ENCODE assay signal across 13 cellular contexts in the genomic region with DNA sequence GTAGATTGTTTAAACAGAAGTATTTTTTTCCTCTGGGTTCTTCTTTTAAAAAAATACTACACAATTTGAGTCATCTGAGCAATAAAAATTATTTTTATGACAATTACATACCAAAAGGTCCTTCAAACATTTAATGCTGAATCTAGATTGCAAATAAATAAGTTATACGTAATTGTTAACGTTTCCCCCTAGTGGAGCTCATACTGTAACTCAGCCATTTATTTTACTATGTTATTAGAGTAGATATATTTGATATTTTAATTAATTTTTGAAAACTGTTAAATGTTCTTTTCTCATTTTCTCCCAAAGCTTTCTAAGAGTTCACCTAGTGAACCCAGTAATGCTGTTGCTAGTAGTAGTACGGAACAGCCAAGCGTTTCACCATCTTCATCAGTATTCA. TPM values are rescaled to one million over a fixed set of nuclear protein-coding genes. Genes with fewer than 3 reads are reported as not detected.
A peak's percentile ranks its signal among the peaks of the same experiment; 100 is the strongest.
DNase-seq lines count a peak whose midpoint lies in the region; ATAC-seq and TF ChIP-seq lines count a peak whose summit lies in the region.
"Had no signal": no experiment of that assay in that cellular context is flagged by ENCODE, and none has a peak within 500 bp of the region (broad histone marks: within the 10 kb centered on the region; RNA-seq: fewer than 3 reads in every experiment).

No MANE protein-coding gene starts in this region.

- no peak for ATAC-seq in SK-N-SH treated with all-trans-retinoic acid at 6 μM for 48 hours
- peak; percentile 13; the same call in 1 of the 2 replicates for ATAC-seq in PC-3
- ATAC-seq in GM21381 (IDR thresholded peaks at IDR 0.05; ENCODE audit: unreplicated experiment) = no peak
- no peak for ATAC-seq in stimulated activated effector memory CD8-positive, alpha-beta T cell treated with anti-CD3 and anti-CD28 coated beads, Interleukin-12 subunit alpha, Interleukin-12 subunit beta, amount 100 ng/mL, for 72 hours
- ATAC-seq: activated naive CD4-positive, alpha-beta T cell treated with anti-CD3 and anti-CD28 coated beads, Interleukin-2, amount 50 U/mL, for 72 hours had no signal

- H3K36me3 Mint-ChIP-seq in stimulated activated effector memory CD8-positive, alpha-beta T cell treated with anti-CD3 and anti-CD28 coated beads, Interleukin-12 subunit alpha, Interleukin-12 subunit beta, amount 100 ng/mL, for 72 hours = peaks cover 9% of the 10 kb centered on the region
- H3K36me3 Mint-ChIP-seq: activated naive CD4-positive, alpha-beta T cell treated with anti-CD3 and anti-CD28 coated beads, Interleukin-2, amount 50 U/mL, for 72 hours had no signal

- H3K36me3 ChIP-seq in SK-N-SH (replicated peaks in 1 of 2; ENCODE audit: control insufficient read depth in 1 of 2, insufficient read depth in 2 of 2, low read length in 1 of 2) (peaks cover 28 to 42% of the 10 kb centered on the region in 2 experiments), PC-3 (ENCODE audit: low read depth, low read length) (peaks cover 15% of the 10 kb centered on the region), fibroblast of lung (ENCODE audit: control insufficient read depth, insufficient read depth, low read length) (no peaks in the 10 kb centered on the region), smooth muscle cell (ENCODE audit: low read depth) (peaks cover 11% of the 10 kb centered on the region)

- no TSS peak for BruUV-seq in PC-3 (replicated peaks; lab: Mats Ljungman, UMichigan)

- intact Hi-C loops in PC-3 (cut with micrococcal nuclease) = loop anchor here (1.0 to 10.0 kb wide), 3 partner anchors 128 to 258 kb away; a partner anchor contains a TSS

- H3K9ac ChIP-seq in SK-N-SH (no peak overlapping the region), PC-3 (ENCODE audit: low read length) (no peak overlapping the region), fibroblast of lung (ENCODE audit: insufficient read depth, low read length) (no peak overlapping the region), smooth muscle cell (ENCODE audit: low read depth) (no peak overlapping the region)

- CTCF ChIA-PET in SK-N-SH (lab: Yijun Ruan, JAX) = interaction anchor here (0.6 to 2.2 kb wide), 10 partner anchors 9 to 282 kb away, joined by 3 to 5 read pairs (median 4); a partner anchor contains a TSS
- CTCF ChIA-PET in PC-3 (lab: Charles Lee) = interaction anchor here (1.0 kb wide), 1 partner anchor 34 kb away, joined by 3 read pairs; a partner anchor contains a TSS

- DNase-seq in SK-N-SH (peak; percentile 31), PC-3 (peak; percentile 31), fibroblast of lung (ENCODE audit: low read depth in 2 of 2) (peak; percentile 2 to 29), smooth muscle cell (lab: John Stamatoyannopoulos, UW; ENCODE audit: unreplicated experiment) (no peak), SIG-M5 treated with dmso at 0.1 percent for 504 hours (lab: John Stamatoyannopoulos, UW; ENCODE audit: unreplicated experiment) (no peak)
- no peak for DNase-seq in stimulated activated effector memory CD8-positive, alpha-beta T cell treated with anti-CD3 and anti-CD28 coated beads, Interleukin-12 subunit alpha, Interleukin-12 subunit beta, amount 100 ng/mL, for 72 hours (ENCODE audit: low spot score in 2 of 2)
- DNase-seq: activated CD8-positive, alpha-beta memory T cell treated with anti-CD3 and anti-CD28 coated beads, Interleukin-2, amount 50 U/mL, for 48 hours; NCI-H187 treated with DMSO at 0.1 percent for 48 hours; NCI-H82; thyroid gland had no signal

- TF ChIP-seq EP300 in SK-N-SH (IDR thresholded peaks at IDR 0.05; ENCODE audit: borderline replicate concordance in 1 of 2, low read depth in 1 of 2, low read length in 1 of 2) = no peak

- H3K9me3 ChIP-seq in SK-N-SH (no peaks in the 10 kb centered on the region), PC-3 (ENCODE audit: low read length) (no peaks in the 10 kb centered on the region), fibroblast of lung (ENCODE audit: control insufficient read depth, insufficient read depth, low read depth, low read length) (no peaks in the 10 kb centered on the region), smooth muscle cell (replicated peaks; ENCODE audit: low read depth) (no peaks in the 10 kb centered on the region)
- H3K9me3 ChIP-seq: thyroid gland had no signal

- H4K20me1 ChIP-seq in SK-N-SH (ENCODE audit: insufficient read depth) (no peaks in the 10 kb centered on the region), PC-3 (ENCODE audit: low read length) (no peaks in the 10 kb centered on the region), fibroblast of lung (ENCODE audit: control insufficient read depth, extremely low read depth, insufficient read depth, low read length) (no peaks in the 10 kb centered on the region), smooth muscle cell (ENCODE audit: low read depth) (no peaks in the 10 kb centered on the region)

- H3K27ac ChIP-seq in SK-N-SH (ENCODE audit: low read depth in 2 of 2, low read length in 1 of 2) (no peak overlapping the region), PC-3 (ENCODE audit: low read length) (no peak overlapping the region), fibroblast of lung (ENCODE audit: insufficient read depth, low read length) (no peak overlapping the region), smooth muscle cell (ENCODE audit: low read depth) (no peak overlapping the region)
- H3K27ac ChIP-seq: thyroid gland had no signal

- peaks cover 10% of the 10 kb centered on the region for H3K4me1 Mint-ChIP-seq in stimulated activated effector memory CD8-positive, alpha-beta T cell treated with anti-CD3 and anti-CD28 coated beads, Interleukin-12 subunit alpha, Interleukin-12 subunit beta, amount 100 ng/mL, for 72 hours

- no peak overlapping the region for H3K4me3 Mint-ChIP-seq in stimulated activated effector memory CD8-positive, alpha-beta T cell treated with anti-CD3 and anti-CD28 coated beads, Interleukin-12 subunit alpha, Interleukin-12 subunit beta, amount 100 ng/mL, for 72 hours

- H3K9me2 ChIP-seq in SK-N-SH = no peaks in the 10 kb centered on the region
- H3K9me2 ChIP-seq in PC-3 (replicated peaks; ENCODE audit: low read length) = no peaks in the 10 kb centered on the region

- H2AFZ ChIP-seq in SK-N-SH (ENCODE audit: low read depth) = no peak overlapping the region
- no peak overlapping the region for H2AFZ ChIP-seq in PC-3 (ENCODE audit: low read length)
- H2AFZ ChIP-seq in fibroblast of lung (ENCODE audit: low read length) = no peak overlapping the region
- no peak overlapping the region for H2AFZ ChIP-seq in smooth muscle cell (ENCODE audit: low read depth)

- H3K4me3 ChIP-seq in SK-N-SH (ENCODE audit: low read depth in 2 of 2, low read length in 1 of 2) (no peak overlapping the region), PC-3 (ENCODE audit: low read length) (no peak overlapping the region), fibroblast of lung (replicated peaks in 1 of 4; ENCODE audit: control extremely low read depth in 1 of 4, insufficient read depth in 1 of 4, low read depth in 3 of 4, low read length in 4 of 4) (no peak overlapping the region), smooth muscle cell (no peak overlapping the region)
- H3K4me3 ChIP-seq: thyroid gland had no signal

- H3K79me2 ChIP-seq in SK-N-SH (ENCODE audit: insufficient read depth) (no peaks in the 10 kb centered on the region), PC-3 (ENCODE audit: low read length) (peaks cover 2% of the 10 kb centered on the region; the same call in 1 of the 2 replicates), fibroblast of lung (ENCODE audit: control insufficient read depth, insufficient read depth, low read length) (no peaks in the 10 kb centered on the region), smooth muscle cell (ENCODE audit: low read depth) (no peaks in the 10 kb centered on the region)

- TF ChIP-seq RAD21 in SK-N-SH (IDR thresholded peaks at IDR 0.05; ENCODE audit: low read length) = no peak; the same call in 1 of the 2 replicates

- POLR2A ChIA-PET in SK-N-SH (lab: Yijun Ruan, JAX) (no interaction called here), PC-3 (lab: Charles Lee; ENCODE audit: unreplicated experiment) (interaction anchor here (0.6 kb wide), 1 partner anchor 66 kb away, joined by 7 read pairs; no protein-coding TSS in a partner anchor)

- H3F3A ChIP-seq in SK-N-SH (replicated peaks; ENCODE audit: insufficient read depth) (peaks cover 20% of the 10 kb centered on the region), PC-3 (ENCODE audit: low read length, unreplicated experiment) (no peaks in the 10 kb centered on the region), smooth muscle cell (ENCODE audit: low read depth) (no peaks in the 10 kb centered on the region)

- H3K27me3 ChIP-seq in SK-N-SH (ENCODE audit: insufficient read depth) (no peaks in the 10 kb centered on the region), PC-3 (ENCODE audit: low read length) (no peaks in the 10 kb centered on the region), fibroblast of lung (ENCODE audit: control insufficient read depth, insufficient read depth, low read length) (no peaks in the 10 kb centered on the region), smooth muscle cell (ENCODE audit: low read depth) (no peaks in the 10 kb centered on the region)
- H3K27me3 ChIP-seq: thyroid gland had no signal

- no peaks in the 10 kb centered on the region for H3K9me3 Mint-ChIP-seq in stimulated activated effector memory CD8-positive, alpha-beta T cell treated with anti-CD3 and anti-CD28 coated beads, Interleukin-12 subunit alpha, Interleukin-12 subunit beta, amount 100 ng/mL, for 72 hours
- H3K9me3 Mint-ChIP-seq: activated naive CD4-positive, alpha-beta T cell treated with anti-CD3 and anti-CD28 coated beads, Interleukin-2, amount 50 U/mL, for 72 hours had no signal

- H3K4me1 ChIP-seq in SK-N-SH (ENCODE audit: control insufficient read depth in 1 of 2, insufficient read depth in 2 of 2, low read depth in 1 of 2, low read length in 1 of 2) = no peaks in the 10 kb centered on the region
- peaks cover 13% of the 10 kb centered on the region for H3K4me1 ChIP-seq in PC-3 (ENCODE audit: insufficient read depth, low read length)
- H3K4me1 ChIP-seq in fibroblast of lung (ENCODE audit: control insufficient read depth, extremely low read depth, insufficient read depth, low read length) = no peaks in the 10 kb centered on the region
- H3K4me1 ChIP-seq in smooth muscle cell (ENCODE audit: low read depth) = no peaks in the 10 kb centered on the region
- H3K4me1 ChIP-seq: thyroid gland had no signal

- H3K27ac Mint-ChIP-seq in stimulated activated effector memory CD8-positive, alpha-beta T cell treated with anti-CD3 and anti-CD28 coated beads, Interleukin-12 subunit alpha, Interleukin-12 subunit beta, amount 100 ng/mL, for 72 hours = no peak overlapping the region
- H3K27ac Mint-ChIP-seq: activated naive CD4-positive, alpha-beta T cell treated with anti-CD3 and anti-CD28 coated beads, Interleukin-2, amount 50 U/mL, for 72 hours had no signal

- TF ChIP-seq CTCF in SK-N-SH (IDR thresholded peaks at IDR 0.05) (peak; percentile 47), PC-3 (conservative IDR thresholded peaks at IDR 0.05; ENCODE audit: low read depth, low read length) (peak; percentile 40; the same call in 1 of the 2 replicates), fibroblast of lung (conservative IDR thresholded peaks at IDR 0.05 in 1 of 2, IDR thresholded peaks at IDR 0.05 in 1 of 2; ENCODE audit: low read depth in 1 of 2, low read length in 2 of 2) (peak in 1 of 2 donors; percentile 17), smooth muscle cell (IDR thresholded peaks at IDR 0.05; ENCODE audit: borderline replicate concordance, insufficient read depth, poor library complexity, severe bottlenecking) (peak; percentile 23)

- 85% methylated on average over 4 of the region's 4 CpGs for WGBS in SK-N-SH (ENCODE audit: low lambda C conversion rate)
- WGBS in smooth muscle cell (ENCODE audit: low lambda C conversion rate) = 97% methylated on average over 4 of the region's 4 CpGs

- H3K4me2 ChIP-seq in SK-N-SH (no peak overlapping the region), PC-3 (ENCODE audit: low read length) (no peak overlapping the region), fibroblast of lung (ENCODE audit: extremely low read depth, insufficient read depth, low read length) (no peak overlapping the region), smooth muscle cell (no peak overlapping the region)

RNA-seq across cellular contexts. Expression of a gene that starts 33.5 kb away (rescaled TPM):
- 4.1 and 6.4 TPM in 2 replicates for polyA plus RNA-seq in SK-N-SH (2012; rRNA removed)
- polyA plus RNA-seq in SK-N-SH (2012; cell fraction: cytosol; rRNA removed) = 3.1 and 4.4 TPM in 2 replicates
- 7.9 and 14.3 TPM in 2 replicates for polyA plus RNA-seq in SK-N-SH (2012; cell fraction: nucleus; rRNA removed)
- total RNA-seq in PC-3 (2014; rRNA removed) = 13.6 and 17.0 TPM in 2 replicates
- 18.5 and 19.0 TPM in 2 replicates for total RNA-seq in fibroblast of lung
- 9.0 and 10.3 TPM in 2 replicates for polyA plus RNA-seq in fibroblast of lung
- 4.0 and 4.9 TPM in 2 replicates for polyA plus RNA-seq in fibroblast of lung (2012)
- polyA minus RNA-seq in fibroblast of lung (ENCODE audit: low replicate concordance) = 1.2 and 19.5 TPM in 2 replicates
- total RNA-seq in smooth muscle cell = 18.6 and 31.3 TPM in 2 replicates
- 4.2 and 7.5 TPM in 2 replicates for polyA plus RNA-seq in smooth muscle cell

Comparison
In these comparisons a context has a peak if more than half of its experiments do, and no peak if none do; other contexts are left out.
1. DNase-seq: peak in SK-N-SH (single experiment), PC-3 (single experiment) and fibroblast of lung (2 of 2); none in smooth muscle cell (single experiment), SIG-M5 treated with dmso at 0.1 percent for 504 hours (single experiment) and stimulated activated effector memory CD8-positive, alpha-beta T cell treated with anti-CD3 and anti-CD28 coated beads, Interleukin-12 subunit alpha, Interleukin-12 subunit beta, amount 100 ng/mL, for 72 hours (0 of 2).